Comparison of ENCODE assay signal across 34 cellular contexts in genomic region chr2:4951368-4951767, GRCh38.
"Had no signal": no experiment of that assay in that cellular context is flagged by ENCODE, and none has a peak within 500 bp of the region (broad histone marks: within the 10 kb centered on the region; RNA-seq: fewer than 3 reads in every experiment).

No MANE protein-coding gene starts in this region.

- H3K27me3 ChIP-seq: MG63 had no signal

- H3K9me3 ChIP-seq: MG63 had no signal

- H3K4me3 ChIP-seq: MG63 had no signal

- H3K36me3 ChIP-seq: MG63 had no signal

- DNase-seq: Karpas-422, Kasumi-1, MG63, MM.1S, MV-4-11, NCI-H1048, NCI-H1092, NCI-H1092 treated with DMSO at 0.1 percent for 48 hours, NCI-H1105, NCI-H1105 treated with DMSO at 0.1 percent for 48 hours, NCI-H1417, NCI-H1417 treated with DMSO at 0.1 percent for 48 hours, NCI-H1436, NCI-H1436 treated with DMSO at 0.1 percent for 48 hours, NCI-H146, NCI-H1694, NCI-H1694 treated with DMSO at 0.1 percent for 48 hours, NCI-H187, NCI-H187 treated with DMSO at 0.1 percent for 48 hours, NCI-H1930, NCI-H2029, NCI-H2029 treated with DMSO at 0.1 percent for 48 hours, NCI-H2081, NCI-H2081 treated with DMSO at 0.1 percent for 48 hours, NCI-H2107, NCI-H2171, NCI-H2171 treated with DMSO at 0.1 percent for 48 hours, NCI-H2227 treated with DMSO at 0.1 percent for 48 hours, NCI-H226, NCI-H345, NCI-H446, NCI-H446 treated with DMSO at 0.1 percent for 48 hours, NCI-H510A, NCI-H510A treated with DMSO at 0.1 percent for 48 hours had no signal
